In genomic region chr7:28435152-28435551, GRCh38 we compare ENCODE assay signal across 20 cellular contexts. TPM values are rescaled to one million over a fixed set of nuclear protein-coding genes. Genes with fewer than 3 reads are reported as not detected.
DNase-seq lines count a peak whose midpoint lies in the region; ATAC-seq and TF ChIP-seq lines count a peak whose summit lies in the region.
"Had no signal": no experiment of that assay in that cellular context is flagged by ENCODE, and none has a peak within 500 bp of the region (broad histone marks: within the 10 kb centered on the region; RNA-seq: fewer than 3 reads in every experiment).

No MANE protein-coding gene starts in this region.

- peaks cover 49% of the 10 kb centered on the region for H3K4me1 ChIP-seq in GM23338 (ENCODE audit: insufficient read depth)

- H4K20me1 ChIP-seq in GM23338 (replicated peaks; ENCODE audit: insufficient read depth), result no peaks in the 10 kb centered on the region

- peaks cover 3% of the 10 kb centered on the region for H3K27me3 Mint-ChIP-seq in GM23338 (ENCODE audit: insufficient read depth, low read depth, poor library complexity)

- H3K9me3 Mint-ChIP-seq in GM23338, result no peaks in the 10 kb centered on the region

- H3K9me2 ChIP-seq in GM23338 (ENCODE audit: insufficient read depth), result no peaks in the 10 kb centered on the region

- H3K36me3 ChIP-seq in GM23338 (ENCODE audit: insufficient read depth), result no peaks in the 10 kb centered on the region
- H3K36me3 ChIP-seq: BE2C had no signal

- no peak overlapping the region for H3K4me3 ChIP-seq in GM23338
- H3K4me3 ChIP-seq: GM12878 had no signal

- DNase-seq in NCI-H2171 treated with DMSO at 0.1 percent for 48 hours (lab: John Stamatoyannopoulos, UW) (peak; percentile 52), NCI-H2171 (lab: John Stamatoyannopoulos, UW) (no peak), GM23338 (ENCODE audit: low spot score) (no peak), NCI-H69 (lab: John Stamatoyannopoulos, UW) (peak; percentile 60)
- DNase-seq: BE2C; C1 segment of cervical spinal cord; CD4-positive, CD25-positive, alpha-beta regulatory T cell; CD8-positive, alpha-beta memory T cell; COR-L47; DMS153; DND-41; EL; GOT3; H7 had no signal

- no peak overlapping the region for H3K4me3 Mint-ChIP-seq in GM23338
- H3K4me3 Mint-ChIP-seq: CD4-positive, CD25-positive, alpha-beta regulatory T cell; CD8-positive, alpha-beta memory T cell had no signal

- peaks cover 65% of the 10 kb centered on the region for H3K4me1 Mint-ChIP-seq in GM23338
- H3K4me1 Mint-ChIP-seq: CD8-positive, alpha-beta memory T cell had no signal

- H3K27ac Mint-ChIP-seq in GM23338, result no peak overlapping the region
- H3K27ac Mint-ChIP-seq: CD4-positive, CD25-positive, alpha-beta regulatory T cell; CD8-positive, alpha-beta memory T cell had no signal

- H3K4me2 ChIP-seq in GM23338, result no peak overlapping the region; the same call in 1 of the 2 replicates
- H3K4me2 ChIP-seq: KMS-11 had no signal

- TF ChIP-seq CTCF in GM23338 (conservative IDR thresholded peaks at IDR 0.05; ENCODE audit: low read depth in 2 of 2), result no peak

- ATAC-seq in GM23338 (no peak), HG03025 (IDR thresholded peaks at IDR 0.05; ENCODE audit: low FRiP score, unreplicated experiment) (no peak), GM19455 (IDR thresholded peaks at IDR 0.05; ENCODE audit: unreplicated experiment) (no peak)
- ATAC-seq: HCT116 had no signal

- no peaks in the 10 kb centered on the region for H3K36me3 Mint-ChIP-seq in GM23338 (ENCODE audit: low read depth)
- H3K36me3 Mint-ChIP-seq: CD4-positive, CD25-positive, alpha-beta regulatory T cell; CD8-positive, alpha-beta memory T cell had no signal

- H3K79me2 ChIP-seq in GM23338 (replicated peaks; ENCODE audit: insufficient read depth), result no peaks in the 10 kb centered on the region

- H3K27ac ChIP-seq in GM23338 (ENCODE audit: low read depth), result 0 out of 2 replicates have a peak overlapping the region, but pooled peaks have one; percentile 4
- H3K27ac ChIP-seq: HL-60, KMS-11 had no signal

- no peaks in the 10 kb centered on the region for H3K27me3 ChIP-seq in GM23338 (ENCODE audit: insufficient read depth)
- H3K27me3 ChIP-seq: BE2C had no signal

- H2AFZ ChIP-seq in GM23338, result no peak overlapping the region

- H3F3A ChIP-seq in GM23338 (replicated peaks; ENCODE audit: low read depth), result no peaks in the 10 kb centered on the region

TF ChIP-seq in GM23338, 12 proteins besides CTCF, POLR2A, EP300 and RAD21:
- no peak for TF ChIP-seq ZNF114 (CRISPR knock-in tag; IDR thresholded peaks at IDR 0.05)

RNA-seq across cellular contexts. Expression of gene CREB5, which starts 22.8 kb away (rescaled TPM):
- 1.7 and 2.4 TPM in 2 replicates for total RNA-seq in GM23338 (2014; rRNA removed; shearing (Covaris generic))
- polyA plus RNA-seq in GM23338 (2016; fragmentation: Nextera tagmentation; extraction: Ambion mirVana), result 2.9 and 4.4 TPM in 2 replicates
- total RNA-seq: CD8-positive, alpha-beta memory T cell had no signal
- polyA plus RNA-seq: CD4-positive, CD25-positive, alpha-beta regulatory T cell; CD8-positive, alpha-beta memory T cell had no signal

Comparison
In these comparisons a context has a peak if more than half of its experiments do, and no peak if none do; other contexts are left out.
1. DNase-seq: peak in NCI-H2171 treated with DMSO at 0.1 percent for 48 hours (single experiment) and NCI-H69 (single experiment); none in NCI-H2171 (single experiment) and GM23338 (single experiment).